13 cellular contexts compared by ENCODE assay signal in genomic region chr13:60162096-60162495, GRCh38. TPM values are rescaled to one million over a fixed set of nuclear protein-coding genes. Genes with fewer than 3 reads are reported as not detected.
A peak's percentile ranks its signal among the peaks of the same experiment; 100 is the strongest.
DNase-seq lines count a peak whose midpoint lies in the region; ATAC-seq and FAIRE-seq lines count a peak whose summit lies in the region.
"Had no signal": no experiment of that assay in that cellular context is flagged by ENCODE, and none has a peak within 500 bp of the region (broad histone marks: within the 10 kb centered on the region; RNA-seq: fewer than 3 reads in every experiment).

No MANE protein-coding gene starts in this region.

- no peak for FAIRE-seq in HTR-8/SVneo (lab: Jason Lieb, UNC)
- FAIRE-seq: G401.6 had no signal

- no peak overlapping the region for H3K14ac ChIP-seq in mesenchymal stem cell (ENCODE audit: low read length in 2 of 2)

- H3K23ac ChIP-seq in mesenchymal stem cell (ENCODE audit: low read length in 2 of 2) = no peak overlapping the region

- H3K36me3 ChIP-seq in HUES6 (ENCODE audit: control insufficient read depth, insufficient read depth, low read length) (peaks cover 12% of the 10 kb centered on the region; the same call in 1 of the 2 replicates), mesenchymal stem cell (ENCODE audit: control insufficient read depth in 1 of 2, insufficient read depth in 2 of 2, low read depth in 1 of 2, low read length in 2 of 2) (no peaks in the 10 kb centered on the region)
- H3K36me3 ChIP-seq: ovary had no signal

- H3K4me3 ChIP-seq in HUES6 (ENCODE audit: low read depth, low read length) (peak overlapping the region; percentile 82), mesenchymal stem cell (ENCODE audit: insufficient read depth in 1 of 2, low read depth in 1 of 2, low read length in 2 of 2) (no peak overlapping the region)
- H3K4me3 ChIP-seq: coronary artery, ovary had no signal

- peaks cover 12% of the 10 kb centered on the region for H3K9me3 Mint-ChIP-seq in activated naive CD8-positive, alpha-beta T cell treated with anti-CD3 and anti-CD28 coated beads for 36 hours
- peaks cover 0 to 6% of the 10 kb centered on the region in 2 donors for H3K9me3 Mint-ChIP-seq in stimulated activated naive B cell treated with anti-CD40 and anti-IgM and Interleukin-4, amounts not matched to agents 10 μg/mL and 1 μg/mL and 100 μg/mL, for 72 hours

- H4K91ac ChIP-seq in mesenchymal stem cell (ENCODE audit: low read length) = no peak overlapping the region

- H2BK5ac ChIP-seq in mesenchymal stem cell (ENCODE audit: low read depth, low read length, poor library complexity, severe bottlenecking) = no peak overlapping the region

- no peak overlapping the region for H2BK15ac ChIP-seq in mesenchymal stem cell (ENCODE audit: low read depth, poor library complexity, severe bottlenecking)

- peaks cover 17% of the 10 kb centered on the region for H3K27me3 Mint-ChIP-seq in activated naive CD8-positive, alpha-beta T cell treated with anti-CD3 and anti-CD28 coated beads for 36 hours
- H3K27me3 Mint-ChIP-seq in stimulated activated naive B cell treated with anti-CD40 and anti-IgM and Interleukin-4, amounts not matched to agents 10 μg/mL and 1 μg/mL and 100 μg/mL, for 72 hours = peaks cover 6 to 7% of the 10 kb centered on the region in 2 donors

- peaks cover 35% of the 10 kb centered on the region for H3K4me1 Mint-ChIP-seq in activated naive CD8-positive, alpha-beta T cell treated with anti-CD3 and anti-CD28 coated beads for 36 hours
- H3K4me1 Mint-ChIP-seq in stimulated activated naive B cell treated with anti-CD40 and anti-IgM and Interleukin-4, amounts not matched to agents 10 μg/mL and 1 μg/mL and 100 μg/mL, for 72 hours = peaks cover 14 to 24% of the 10 kb centered on the region in 2 donors

- H3K27ac ChIP-seq in HUES6 (ENCODE audit: low read depth, low read length) (0 out of 2 replicates have a peak overlapping the region, but pooled peaks have one; percentile 91), mesenchymal stem cell (ENCODE audit: low read length, poor library complexity, severe bottlenecking) (peak overlapping the region; percentile 71)
- H3K27ac ChIP-seq: coronary artery, ovary had no signal

- no peak for ATAC-seq in stimulated activated naive B cell treated with anti-CD40 and anti-IgM and Interleukin-4, amounts not matched to agents 10 μg/mL and 1 μg/mL and 100 μg/mL, for 72 hours (replicated peaks)

- H2AFZ ChIP-seq in mesenchymal stem cell (ENCODE audit: low read depth, low read length) = no peak overlapping the region

- H3K4me1 ChIP-seq in HUES6 (ENCODE audit: control insufficient read depth, insufficient read depth, low read length) = peaks cover 37% of the 10 kb centered on the region
- H3K4me1 ChIP-seq in mesenchymal stem cell (ENCODE audit: control insufficient read depth, insufficient read depth, low read depth, low read length) = peaks cover 5% of the 10 kb centered on the region

- H3K9me3 ChIP-seq in HUES6 (ENCODE audit: control insufficient read depth, insufficient read depth, low read depth, low read length) (no peaks in the 10 kb centered on the region), mesenchymal stem cell (ENCODE audit: control insufficient read depth, low read length) (no peaks in the 10 kb centered on the region)
- H3K9me3 ChIP-seq: ovary had no signal

- no peak overlapping the region for H3K4me2 ChIP-seq in mesenchymal stem cell (ENCODE audit: low read length, poor library complexity, severe bottlenecking)

- H3K9ac ChIP-seq in HUES6 (ENCODE audit: low read length) (peak overlapping the region; percentile 36), mesenchymal stem cell (ENCODE audit: low read length) (no peak overlapping the region)

- H3K27me3 ChIP-seq in HUES6 (ENCODE audit: control insufficient read depth, insufficient read depth, low read length) (no peaks in the 10 kb centered on the region), mesenchymal stem cell (ENCODE audit: control insufficient read depth in 1 of 2, insufficient read depth in 1 of 2, low read length in 2 of 2) (no peaks in the 10 kb centered on the region)
- H3K27me3 ChIP-seq: ovary had no signal

- DNase-seq in EH (ENCODE audit: low read depth) (peak; percentile 70), mesenchymal stem cell (no peak), DMS 273 treated with DMSO at 0.1 percent for 48 hours (lab: John Stamatoyannopoulos, UW) (no peak), HTR-8/SVneo (ENCODE audit: insufficient read length, low spot score) (no peak)
- no peak for DNase-seq in activated naive CD8-positive, alpha-beta T cell treated with anti-CD3 and anti-CD28 coated beads for 36 hours
- DNase-seq in effector CD8-positive, alpha-beta T cell (lab: John Stamatoyannopoulos, UW) = no peak
- no peak for DNase-seq in stimulated activated naive B cell treated with anti-CD40 and anti-IgM and Interleukin-4, amounts not matched to agents 10 μg/mL and 1 μg/mL and 100 μg/mL, for 72 hours
- DNase-seq: activated CD8-positive, alpha-beta memory T cell treated with anti-CD3 and anti-CD28 coated beads, Interleukin-2, amount 50 U/mL, for 4 hours; NCI-H146; ovary had no signal

- H3K18ac ChIP-seq in mesenchymal stem cell (ENCODE audit: low read depth in 1 of 2, low read length in 2 of 2) = no peak overlapping the region

- H4K8ac ChIP-seq in mesenchymal stem cell (ENCODE audit: low read length) = no peak overlapping the region

- no peaks in the 10 kb centered on the region for H3K79me1 ChIP-seq in mesenchymal stem cell (replicated peaks; ENCODE audit: low read length, poor library complexity, severe bottlenecking)

- H3K4ac ChIP-seq in mesenchymal stem cell (ENCODE audit: low read depth in 1 of 2, low read length in 2 of 2) = no peak overlapping the region

- no peak overlapping the region for H2BK120ac ChIP-seq in mesenchymal stem cell (ENCODE audit: low read depth, low read length)

- no peak overlapping the region for H2AK5ac ChIP-seq in mesenchymal stem cell (ENCODE audit: low read length, severe bottlenecking)

- peaks cover 41% of the 10 kb centered on the region for H3K36me3 Mint-ChIP-seq in activated naive CD8-positive, alpha-beta T cell treated with anti-CD3 and anti-CD28 coated beads for 36 hours
- H3K36me3 Mint-ChIP-seq in stimulated activated naive B cell treated with anti-CD40 and anti-IgM and Interleukin-4, amounts not matched to agents 10 μg/mL and 1 μg/mL and 100 μg/mL, for 72 hours = peaks cover 0 to 9% of the 10 kb centered on the region in 2 donors

- H3K4me3 Mint-ChIP-seq in activated naive CD8-positive, alpha-beta T cell treated with anti-CD3 and anti-CD28 coated beads for 36 hours = peak overlapping the region; percentile 94
- H3K4me3 Mint-ChIP-seq in stimulated activated naive B cell treated with anti-CD40 and anti-IgM and Interleukin-4, amounts not matched to agents 10 μg/mL and 1 μg/mL and 100 μg/mL, for 72 hours = no peak overlapping the region

- H2BK12ac ChIP-seq in mesenchymal stem cell (ENCODE audit: low read length in 2 of 2) = no peak overlapping the region

- peak overlapping the region; percentile 44 for H3K27ac Mint-ChIP-seq in activated naive CD8-positive, alpha-beta T cell treated with anti-CD3 and anti-CD28 coated beads for 36 hours
- no peak overlapping the region for H3K27ac Mint-ChIP-seq in stimulated activated naive B cell treated with anti-CD40 and anti-IgM and Interleukin-4, amounts not matched to agents 10 μg/mL and 1 μg/mL and 100 μg/mL, for 72 hours

RNA-seq across cellular contexts. Expression of gene DIAPH3, which starts 1.6 kb away (rescaled TPM):
- total RNA-seq in activated naive CD8-positive, alpha-beta T cell treated with anti-CD3 and anti-CD28 coated beads for 36 hours = 10 to 100 TPM; 20.0 to 21.0 TPM
- 2.7 TPM for polyA plus RNA-seq in mesenchymal stem cell (2013, experiment 1 of 2)
- polyA plus RNA-seq in mesenchymal stem cell (2013, experiment 2 of 2) = 2.9 TPM
